ENCODE assay signal across 8 cellular contexts in genomic region chr7:379456-380225, GRCh38.
A peak's percentile ranks its signal among the peaks of the same experiment; 100 is the strongest.
DNase-seq lines count a peak whose midpoint lies in the region; ATAC-seq and TF ChIP-seq lines count a peak whose summit lies in the region.

No MANE protein-coding gene starts in this region.

- no peak overlapping the region for H4K8ac ChIP-seq in trophoblast cell (ENCODE audit: low read depth, low read length)

- CTCF ChIA-PET in Calu3 (lab: Charles Lee): no interaction called here

- BruUV-seq in Calu3 (replicated peaks; lab: Mats Ljungman, UMichigan): no TSS peak

- no peak overlapping the region for H3K14ac ChIP-seq in trophoblast cell (ENCODE audit: low read length)

- intact Hi-C loops in Calu3 (cut with micrococcal nuclease; ENCODE audit: unreplicated experiment) (no loop called here), left ventricle myocardium inferior (cut with micrococcal nuclease) (no loop called here)

- peaks cover 66% of the 10 kb centered on the region for H3K27me3 ChIP-seq in left ventricle myocardium inferior (ENCODE audit: low read depth)
- no peaks in the 10 kb centered on the region for H3K27me3 ChIP-seq in trophoblast cell (ENCODE audit: insufficient read depth, low read length)

- TF ChIP-seq CTCF in Calu3 (IDR thresholded peaks at IDR 0.05; ENCODE audit: unreplicated experiment) (no peak), left ventricle myocardium inferior (IDR thresholded peaks at IDR 0.05; ENCODE audit: borderline replicate concordance) (no peak)

- peaks cover 100% of the 10 kb centered on the region for H3K27me3 Mint-ChIP-seq in Calu3 (ENCODE audit: unreplicated experiment)

- no peaks in the 10 kb centered on the region for H3K79me1 ChIP-seq in trophoblast cell (ENCODE audit: low read length)

- H3K36me3 ChIP-seq in left ventricle myocardium inferior: no peaks in the 10 kb centered on the region
- H3K36me3 ChIP-seq in trophoblast cell (ENCODE audit: control insufficient read depth in 1 of 2, insufficient read depth in 2 of 2, low read length in 2 of 2): no peaks in the 10 kb centered on the region

- ATAC-seq in GM21737 (IDR thresholded peaks at IDR 0.05; ENCODE audit: unreplicated experiment) (no peak), GM21529 (IDR thresholded peaks at IDR 0.05; ENCODE audit: unreplicated experiment) (no peak)

- peaks cover 22% of the 10 kb centered on the region for H3K9me3 ChIP-seq in left ventricle myocardium inferior (replicated peaks)
- peaks cover 7% of the 10 kb centered on the region for H3K9me3 ChIP-seq in trophoblast cell (ENCODE audit: insufficient read depth, low read depth, low read length)

- no peak overlapping the region for H3K18ac ChIP-seq in trophoblast cell (ENCODE audit: low read length)

- H3K79me2 ChIP-seq in trophoblast cell (ENCODE audit: control insufficient read depth, insufficient read depth, low read length, poor library complexity): no peaks in the 10 kb centered on the region

- no peak overlapping the region for H2AK5ac ChIP-seq in trophoblast cell (ENCODE audit: low read length)

- H3K27ac ChIP-seq in left ventricle myocardium inferior (replicated peaks): no peak overlapping the region
- H3K27ac ChIP-seq in trophoblast cell (ENCODE audit: low read depth, low read length): no peak overlapping the region

- no peak for DNase-seq in Calu3
- DNase-seq in NCI-H2196 treated with DMSO at 0.1 percent for 48 hours (lab: John Stamatoyannopoulos, UW; ENCODE audit: unreplicated experiment): peak; percentile 11
- DNase-seq in left ventricle myocardium inferior: no peak
- no peak for DNase-seq in trophoblast cell
- DNase-seq in GDM1 (lab: John Stamatoyannopoulos, UW): no peak
- no peak for DNase-seq in effector CD4-positive, alpha-beta T cell

- no peaks in the 10 kb centered on the region for H3K36me3 Mint-ChIP-seq in Calu3 (ENCODE audit: insufficient read depth, unreplicated experiment)

- no peak overlapping the region for H3K23ac ChIP-seq in trophoblast cell (ENCODE audit: low read length)

- no peak overlapping the region for H4K91ac ChIP-seq in trophoblast cell (ENCODE audit: low read depth, low read length)

- no peak overlapping the region for H3K27ac Mint-ChIP-seq in Calu3 (ENCODE audit: unreplicated experiment)

- no peaks in the 10 kb centered on the region for H3K4me1 Mint-ChIP-seq in Calu3 (ENCODE audit: low read depth, unreplicated experiment)

- WGBS in trophoblast cell (ENCODE audit: extremely low coverage, insufficient coverage, insufficient read length): no CpG with 5 or more reads among the region's 51 CpGs

- peak overlapping the region; percentile 13 for H3K4me2 ChIP-seq in trophoblast cell (ENCODE audit: low read length)

- no peak overlapping the region for H3K9ac ChIP-seq in trophoblast cell (ENCODE audit: low read length)

- H3K4me1 ChIP-seq in left ventricle myocardium inferior: peaks cover 19% of the 10 kb centered on the region
- peaks cover 5 to 7% of the 10 kb centered on the region in 2 experiments for H3K4me1 ChIP-seq in trophoblast cell (ENCODE audit: control insufficient read depth in 1 of 2, insufficient read depth in 2 of 2, low read length in 2 of 2)

- H2BK120ac ChIP-seq in trophoblast cell (ENCODE audit: insufficient read depth, low read length, poor library complexity): no peak overlapping the region

- peak overlapping the region; percentile 5 for H2AFZ ChIP-seq in trophoblast cell (ENCODE audit: insufficient read depth, low read length, poor library complexity)

- H2BK12ac ChIP-seq in trophoblast cell (ENCODE audit: low read length): no peak overlapping the region

- H2BK5ac ChIP-seq in trophoblast cell (ENCODE audit: low read depth, low read length, poor library complexity): no peak overlapping the region

- H3K9me3 Mint-ChIP-seq in Calu3 (ENCODE audit: low read depth, unreplicated experiment): peaks cover 12% of the 10 kb centered on the region

- H3K4me3 ChIP-seq in left ventricle myocardium inferior (peak overlapping the region; percentile 49), trophoblast cell (ENCODE audit: low read depth, low read length) (no peak overlapping the region)

- no peak overlapping the region for H3K4ac ChIP-seq in trophoblast cell (ENCODE audit: low read depth, low read length)

- peak overlapping the region; percentile 22 for H3K4me3 Mint-ChIP-seq in Calu3 (ENCODE audit: low read depth, unreplicated experiment)

- H4K12ac ChIP-seq in trophoblast cell (ENCODE audit: low read depth, low read length): no peak overlapping the region
